ENCODE assay signal across 13 cellular contexts in genomic region chr19:9865732-9866627, GRCh38. TPM values are rescaled to one million over a fixed set of nuclear protein-coding genes. Genes with fewer than 3 reads are reported as not detected.
DNase-seq lines count a peak whose midpoint lies in the region; ATAC-seq lines count a peak whose summit lies in the region.
"Had no signal": no experiment of that assay in that cellular context is flagged by ENCODE, and none has a peak within 500 bp of the region (broad histone marks: within the 10 kb centered on the region; RNA-seq: fewer than 3 reads in every experiment).

No MANE protein-coding gene starts in this region.

- H3K4me1 Mint-ChIP-seq in activated naive CD8-positive, alpha-beta T cell (ENCODE audit: low read depth): peaks cover 57% of the 10 kb centered on the region
- peaks cover 34% of the 10 kb centered on the region for H3K4me1 Mint-ChIP-seq in activated naive CD8-positive, alpha-beta T cell treated with anti-CD3 and anti-CD28 coated beads, Interleukin-2, amount 50 U/mL, for 24 hours

- no peaks in the 10 kb centered on the region for H3K9me3 Mint-ChIP-seq in activated naive CD8-positive, alpha-beta T cell (ENCODE audit: low read depth)
- no peaks in the 10 kb centered on the region for H3K9me3 Mint-ChIP-seq in activated naive CD8-positive, alpha-beta T cell treated with anti-CD3 and anti-CD28 coated beads, Interleukin-2, amount 50 U/mL, for 24 hours

- no peak overlapping the region for H3K4me3 ChIP-seq in effector memory CD4-positive, alpha-beta T cell (ENCODE audit: insufficient read depth, low read depth, low read length, poor library complexity, severe bottlenecking)
- H3K4me3 ChIP-seq in thymus (ENCODE audit: low read length): no peak overlapping the region
- H3K4me3 ChIP-seq: heart left ventricle had no signal

- peaks cover 43% of the 10 kb centered on the region for H3K4me1 ChIP-seq in effector memory CD4-positive, alpha-beta T cell (ENCODE audit: control insufficient read depth, insufficient read depth, low read length, poor library complexity, severe bottlenecking)
- peaks cover 49% of the 10 kb centered on the region for H3K4me1 ChIP-seq in thymus (ENCODE audit: control insufficient read depth, insufficient read depth, low read length)
- H3K4me1 ChIP-seq: heart left ventricle had no signal

- peak overlapping the region; percentile 58 for H3K27ac Mint-ChIP-seq in activated naive CD8-positive, alpha-beta T cell
- no peak overlapping the region for H3K27ac Mint-ChIP-seq in activated naive CD8-positive, alpha-beta T cell treated with anti-CD3 and anti-CD28 coated beads, Interleukin-2, amount 50 U/mL, for 24 hours

- 79% methylated on average over 17 of the region's 17 CpGs for WGBS in thymus

- peak overlapping the region; percentile 35 for H3K4me3 Mint-ChIP-seq in activated naive CD8-positive, alpha-beta T cell
- no peak overlapping the region for H3K4me3 Mint-ChIP-seq in activated naive CD8-positive, alpha-beta T cell treated with anti-CD3 and anti-CD28 coated beads, Interleukin-2, amount 50 U/mL, for 24 hours

- H3K27me3 Mint-ChIP-seq in activated naive CD8-positive, alpha-beta T cell: no peaks in the 10 kb centered on the region
- H3K27me3 Mint-ChIP-seq in activated naive CD8-positive, alpha-beta T cell treated with anti-CD3 and anti-CD28 coated beads, Interleukin-2, amount 50 U/mL, for 24 hours: no peaks in the 10 kb centered on the region

- H3K27ac ChIP-seq in effector memory CD4-positive, alpha-beta T cell (ENCODE audit: insufficient read depth, low read length, poor library complexity, severe bottlenecking): no peak overlapping the region
- peak overlapping the region; percentile 80 for H3K27ac ChIP-seq in thymus (ENCODE audit: low read depth)
- H3K27ac ChIP-seq: heart left ventricle had no signal

- H3K36me3 Mint-ChIP-seq in activated naive CD8-positive, alpha-beta T cell: no peaks in the 10 kb centered on the region
- no peaks in the 10 kb centered on the region for H3K36me3 Mint-ChIP-seq in activated naive CD8-positive, alpha-beta T cell treated with anti-CD3 and anti-CD28 coated beads, Interleukin-2, amount 50 U/mL, for 24 hours (ENCODE audit: low read depth)

- H3K27me3 ChIP-seq in effector memory CD4-positive, alpha-beta T cell (replicated peaks; ENCODE audit: control insufficient read depth, insufficient read depth, low read length, poor library complexity, severe bottlenecking): no peaks in the 10 kb centered on the region
- no peaks in the 10 kb centered on the region for H3K27me3 ChIP-seq in thymus (ENCODE audit: control insufficient read depth, insufficient read depth)
- H3K27me3 ChIP-seq: heart left ventricle had no signal

- no peaks in the 10 kb centered on the region for H3K36me3 ChIP-seq in effector memory CD4-positive, alpha-beta T cell (ENCODE audit: control insufficient read depth, insufficient read depth, low read length)
- no peaks in the 10 kb centered on the region for H3K36me3 ChIP-seq in thymus (ENCODE audit: control insufficient read depth, insufficient read depth)
- H3K36me3 ChIP-seq: heart left ventricle had no signal

- no peak for DNase-seq in activated naive CD8-positive, alpha-beta T cell treated with anti-CD3 and anti-CD28 coated beads, Interleukin-2, amount 50 U/mL, for 24 hours
- DNase-seq in T follicular helper cell (ENCODE audit: low read depth) (peak; percentile 24), putamen (ENCODE audit: low spot score) (no peak), HuH-7 (ENCODE audit: low spot score) (no peak)
- DNase-seq in effector memory CD4-positive, alpha-beta T cell: peak in 2 of 3 donors; percentile 21 to 31
- DNase-seq in stimulated activated CD4-positive, alpha-beta T cell treated with anti-CD3 and anti-CD28 coated beads, Interleukin-2, amount 100 ng/mL, for 48 hours: no peak
- DNase-seq: activated CD8-positive, alpha-beta memory T cell treated with anti-CD3 and anti-CD28 coated beads, Interleukin-2, amount 50 U/mL, for 4 hours; heart left ventricle; mesendoderm; NCI-H2029 treated with DMSO at 0.1 percent for 48 hours had no signal

- no peak for ATAC-seq in activated naive CD8-positive, alpha-beta T cell treated with anti-CD3 and anti-CD28 coated beads, Interleukin-2, amount 50 U/mL, for 24 hours
- ATAC-seq: heart left ventricle, SK-N-SH treated with all-trans-retinoic acid at 6 μM for 48 hours had no signal

- H3K9me3 ChIP-seq in effector memory CD4-positive, alpha-beta T cell (ENCODE audit: control insufficient read depth, low read length): no peaks in the 10 kb centered on the region
- H3K9me3 ChIP-seq in thymus (ENCODE audit: control insufficient read depth): no peaks in the 10 kb centered on the region
- H3K9me3 ChIP-seq: heart left ventricle had no signal

RNA-seq across cellular contexts. Expression of gene PIN1, which starts 30.9 kb away (rescaled TPM):
- polyA plus RNA-seq in thymus: 87.5 TPM

RNA-seq across cellular contexts. Expression of gene UBL5, which starts 38.3 kb away (rescaled TPM):
- polyA plus RNA-seq in thymus: 749 TPM

RNA-seq across cellular contexts. Expression of gene FBXL12, which starts 47.1 kb away (rescaled TPM):
- polyA plus RNA-seq in thymus: 40.1 TPM

Comparison
In these comparisons a context has a peak if more than half of its experiments do, and no peak if none do; other contexts are left out.
1. DNase-seq: peak in T follicular helper cell (single experiment) and effector memory CD4-positive, alpha-beta T cell (2 of 3); none in activated naive CD8-positive, alpha-beta T cell treated with anti-CD3 and anti-CD28 coated beads, Interleukin-2, amount 50 U/mL, for 24 hours (single experiment), putamen (single experiment), stimulated activated CD4-positive, alpha-beta T cell treated with anti-CD3 and anti-CD28 coated beads, Interleukin-2, amount 100 ng/mL, for 48 hours (0 of 2) and HuH-7 (single experiment).